In the genomic region with DNA sequence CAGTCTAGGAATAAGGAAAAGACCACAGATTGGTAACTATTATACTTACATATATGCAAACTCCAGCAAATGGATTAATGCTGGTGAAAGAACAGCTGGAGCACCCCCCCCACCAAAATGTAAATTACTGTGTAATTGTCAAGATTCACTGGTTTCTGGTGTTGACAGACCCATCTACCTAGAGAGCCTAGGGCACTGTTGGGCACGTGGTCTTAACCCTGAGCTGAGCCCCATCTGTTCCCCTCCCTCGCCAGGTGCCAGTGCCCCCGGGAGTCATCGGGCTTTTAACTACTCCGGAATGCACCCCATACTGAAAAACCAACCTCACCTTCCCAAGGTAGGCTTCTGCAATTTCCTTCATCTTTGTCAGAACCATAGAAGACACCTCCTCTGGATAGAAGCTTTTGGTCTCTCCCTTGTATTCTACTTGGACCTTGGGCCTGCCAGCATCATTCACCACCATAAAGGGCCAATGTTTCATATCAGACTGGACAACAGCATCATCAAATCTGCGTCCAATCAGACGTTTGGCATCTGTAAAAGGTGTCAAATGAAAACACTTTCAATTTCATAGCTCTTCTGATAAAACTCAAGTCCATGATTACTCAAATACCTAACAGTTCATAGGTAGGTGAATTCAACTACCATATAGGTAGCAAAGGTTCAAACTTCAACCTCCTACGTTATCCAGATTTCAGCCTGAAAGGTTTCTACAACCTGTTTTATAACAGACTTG, we compare ENCODE assay signal across 8 cellular contexts.
A peak's percentile ranks its signal among the peaks of the same experiment; 100 is the strongest.
DNase-seq lines count a peak whose midpoint lies in the region; ATAC-seq and TF ChIP-seq lines count a peak whose summit lies in the region.

No MANE protein-coding gene starts in this region.

- ATAC-seq in GM18907 (IDR thresholded peaks at IDR 0.05; ENCODE audit: unreplicated experiment), result no peak

- peaks cover 67% of the 10 kb centered on the region for H3K4me1 Mint-ChIP-seq in nephron progenitor cell

- peak overlapping the region; percentile 15 for H3K27ac ChIP-seq in duodenal mucosa (ENCODE audit: low read depth, low read length)

- H3K4me3 ChIP-seq in GM12864 (ENCODE audit: low read depth, low read length), result peak overlapping the region; percentile 80
- peak overlapping the region; percentile 84 to 96 for H3K4me3 ChIP-seq in duodenal mucosa (ENCODE audit: low read depth in 1 of 2, low read length in 2 of 2)

- H3K9ac ChIP-seq in duodenal mucosa (ENCODE audit: low read depth in 1 of 2, low read length in 2 of 2), result peak overlapping the region; percentile 93 to 95

- H3K9me3 ChIP-seq in duodenal mucosa (ENCODE audit: control insufficient read depth in 1 of 2, low read length in 2 of 2), result no peaks in the 10 kb centered on the region

- H3K4me3 Mint-ChIP-seq in nephron progenitor cell, result peak overlapping the region; percentile 95

- H3K9me3 Mint-ChIP-seq in nephron progenitor cell, result no peaks in the 10 kb centered on the region

- TF ChIP-seq CTCF in GM12864 (IDR thresholded peaks at IDR 0.05; ENCODE audit: low read depth, low read length, missing control alignments) (no peak), nephron progenitor cell (IDR thresholded peaks at IDR 0.05) (no peak), GM20000 (IDR thresholded peaks at IDR 0.05; ENCODE audit: extremely low read depth, missing control alignments) (no peak)

- H3K36me3 ChIP-seq in duodenal mucosa (ENCODE audit: control insufficient read depth in 1 of 2, insufficient read depth in 2 of 2, low read length in 2 of 2), result peaks cover 42 to 52% of the 10 kb centered on the region in 2 donors

- H3K4me1 ChIP-seq in duodenal mucosa (ENCODE audit: control insufficient read depth in 1 of 2, insufficient read depth in 2 of 2, low read length in 2 of 2), result peaks cover 39 to 46% of the 10 kb centered on the region in 2 donors

- H3K27me3 Mint-ChIP-seq in nephron progenitor cell (ENCODE audit: low read depth, poor library complexity), result peaks cover 6% of the 10 kb centered on the region

- peak overlapping the region; percentile 97 for H3K27ac Mint-ChIP-seq in nephron progenitor cell

- no peak for DNase-seq in GM12864 (ENCODE audit: low read depth)
- DNase-seq in NCI-H69 (lab: John Stamatoyannopoulos, UW), result peak; percentile 89
- DNase-seq in nephron progenitor cell, result no peak
- no peak for DNase-seq in GM20000 (ENCODE audit: low spot score)
- no peak for DNase-seq in putamen (ENCODE audit: low spot score)
- no peak for DNase-seq in GM19240 (ENCODE audit: insufficient read length, low spot score)

- H3K36me3 Mint-ChIP-seq in nephron progenitor cell (ENCODE audit: low read depth), result peaks cover 48% of the 10 kb centered on the region

- no peaks in the 10 kb centered on the region for H3K27me3 ChIP-seq in duodenal mucosa (ENCODE audit: control insufficient read depth in 1 of 2, insufficient read depth in 2 of 2, low read length in 2 of 2)
